ENCODE assay signal across 19 cellular contexts in the genomic region with DNA sequence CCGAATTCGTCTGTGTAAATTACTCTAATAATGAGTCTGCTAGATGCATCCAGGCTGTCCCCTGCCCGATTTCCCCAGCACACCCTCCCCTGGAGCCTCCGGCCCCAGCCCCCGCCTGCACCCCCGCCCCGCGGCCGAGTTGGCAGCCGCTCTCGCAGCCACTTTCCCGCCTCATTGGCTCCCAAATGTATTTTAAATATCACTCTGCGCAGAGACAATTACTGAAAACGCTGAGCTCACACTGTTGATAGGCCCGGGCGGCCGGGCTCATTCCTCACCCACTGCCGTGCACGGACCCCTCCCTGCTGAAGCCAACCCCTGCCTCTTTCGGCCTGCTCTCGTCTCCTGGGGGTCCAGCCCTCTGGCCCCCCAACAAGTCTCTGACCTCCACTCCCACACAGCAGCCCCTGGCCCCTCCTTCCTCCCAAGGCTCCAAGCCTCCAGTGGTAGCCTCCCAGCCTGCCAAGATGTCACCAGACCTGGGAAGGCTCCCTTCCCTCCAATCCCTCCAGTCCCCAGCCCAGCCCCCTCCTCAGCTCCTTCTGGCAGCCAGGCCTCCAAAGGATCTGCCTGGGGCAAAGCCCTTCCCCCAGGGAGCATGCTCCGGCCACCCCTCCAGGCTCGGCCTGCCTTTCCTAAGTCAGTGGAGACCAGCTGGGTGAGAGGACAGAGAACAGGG. TPM values are rescaled to one million over a fixed set of nuclear protein-coding genes. Genes with fewer than 3 reads are reported as not detected.
DNase-seq lines count a peak whose midpoint lies in the region; ATAC-seq lines count a peak whose summit lies in the region.
"Had no signal": no experiment of that assay in that cellular context is flagged by ENCODE, and none has a peak within 500 bp of the region (broad histone marks: within the 10 kb centered on the region; RNA-seq: fewer than 3 reads in every experiment).

No MANE protein-coding gene starts in this region.

- no peak overlapping the region for H3K4me3 Mint-ChIP-seq in T-cell
- H3K4me3 Mint-ChIP-seq: activated naive CD4-positive, alpha-beta T cell treated with anti-CD3 and anti-CD28 coated beads, Interleukin-2, amount 10 ng/mL, durations not matched to agents 7 days and 5 days; T-helper 17 cell had no signal

- CTCF ChIA-PET in T-cell (lab: Charles Lee): interaction anchor here in 1 of 2 donors (0.6 kb wide), 1 partner anchor 412 kb away, joined by 3 read pairs; no protein-coding TSS in a partner anchor

- ATAC-seq in HG03045 (IDR thresholded peaks at IDR 0.05; ENCODE audit: unreplicated experiment): no peak
- no peak for ATAC-seq in T-cell (replicated peaks in 1 of 4)
- ATAC-seq: mucosa of descending colon, T-helper 17 cell had no signal

- H3K4me1 Mint-ChIP-seq in T-cell: peaks cover 0 to 8% (median 1%) of the 10 kb centered on the region in 3 donors

- H3K9me3 Mint-ChIP-seq in T-cell: no peaks in the 10 kb centered on the region
- H3K9me3 Mint-ChIP-seq: activated naive CD4-positive, alpha-beta T cell treated with anti-CD3 and anti-CD28 coated beads, Interleukin-2, amount 10 ng/mL, durations not matched to agents 7 days and 5 days had no signal

- POLR2A ChIA-PET in T-cell (lab: Charles Lee): no interaction called here

- H3K36me3 Mint-ChIP-seq in T-cell: no peaks in the 10 kb centered on the region
- H3K36me3 Mint-ChIP-seq: activated naive CD4-positive, alpha-beta T cell treated with anti-CD3 and anti-CD28 coated beads, Interleukin-2, amount 10 ng/mL, durations not matched to agents 7 days and 5 days had no signal

- in situ Hi-C loops in G401 (cut with HindIII; ENCODE audit: low sequenced_read_pairs): no loop called here

- DNase-seq in Ammon's horn (ENCODE audit: low spot score): peak; percentile 30
- DNase-seq in NCI-H1092 (lab: John Stamatoyannopoulos, UW): peak; percentile 48
- DNase-seq in SK-N-DZ (ENCODE audit: low spot score): peak; percentile 82
- DNase-seq in iPS-NIHi11 (ENCODE audit: low spot score): peak; percentile 64
- DNase-seq in G401 (ENCODE audit: low spot score): no peak
- no peak for DNase-seq in T-cell
- DNase-seq in SHP77 (lab: John Stamatoyannopoulos, UW): no peak
- DNase-seq: activated CD8-positive, alpha-beta memory T cell treated with anti-CD3 and anti-CD28 coated beads, Interleukin-2, amount 50 U/mL, for 48 hours; activated naive CD4-positive, alpha-beta T cell treated with anti-CD3 and anti-CD28 coated beads, Interleukin-2, amount 10 ng/mL, durations not matched to agents 7 days and 5 days; central memory CD4-positive, alpha-beta T cell; kidney; mucosa of descending colon; MV-4-11; occipital lobe; stimulated activated CD4-positive, alpha-beta T cell treated with anti-CD3 and anti-CD28 coated beads, Interleukin-4, amount 100 ng/mL, for 4 hours; T-helper 17 cell had no signal

- H3K27ac Mint-ChIP-seq in T-cell: no peak overlapping the region
- H3K27ac Mint-ChIP-seq: activated naive CD4-positive, alpha-beta T cell treated with anti-CD3 and anti-CD28 coated beads, Interleukin-2, amount 10 ng/mL, durations not matched to agents 7 days and 5 days; T-helper 17 cell had no signal

- H3K27me3 Mint-ChIP-seq in T-cell: peaks cover 6 to 9% of the 10 kb centered on the region in 2 donors
- H3K27me3 Mint-ChIP-seq: T-helper 17 cell had no signal

RNA-seq across cellular contexts. Expression of a gene that starts 11.0 kb away (rescaled TPM):
- polyA plus RNA-seq in SK-N-DZ (2014; cell fraction: cytosol; rRNA removed): not detected in 2 replicates
- polyA plus RNA-seq in SK-N-DZ (2014; cell fraction: nucleus; rRNA removed): not detected in 2 replicates
- total RNA-seq in G401 (2014; rRNA removed; shearing (Covaris generic)): not detected in 2 replicates
- 1 to 10 TPM; 3.1 to 7.7 (median 5.1) TPM for total RNA-seq in T-cell
- total RNA-seq: glomerular endothelial cell, kidney, mucosa of descending colon, occipital lobe, tibial nerve had no signal

RNA-seq across cellular contexts. Expression of a gene that starts 12.3 kb away (rescaled TPM):
- 0.74 and 1.2 TPM in 2 replicates for polyA plus RNA-seq in SK-N-DZ (2014; cell fraction: cytosol; rRNA removed)
- polyA plus RNA-seq in SK-N-DZ (2014; cell fraction: nucleus; rRNA removed): 0.27 and 0.70 TPM in 2 replicates
- total RNA-seq in G401 (2014; rRNA removed; shearing (Covaris generic)): not detected in 2 replicates
- not detected for total RNA-seq in T-cell
- total RNA-seq: glomerular endothelial cell, kidney, mucosa of descending colon, occipital lobe, T-helper 17 cell, tibial nerve had no signal

RNA-seq across cellular contexts. Expression of a gene that starts 27.7 kb away (rescaled TPM):
- 47.9 and 53.6 TPM in 2 replicates for polyA plus RNA-seq in SK-N-DZ (2014; cell fraction: cytosol; rRNA removed)
- 26.4 and 29.3 TPM in 2 replicates for polyA plus RNA-seq in SK-N-DZ (2014; cell fraction: nucleus; rRNA removed)
- total RNA-seq in G401 (2014; rRNA removed; shearing (Covaris generic)): 63.0 and 99.0 TPM in 2 replicates
- total RNA-seq in T-cell: 10 to 100 TPM; 22.9 to 39.7 (median 38.8) TPM

RNA-seq across cellular contexts. Expression of a gene that starts 31.8 kb away (rescaled TPM):
- not detected in 2 replicates for polyA plus RNA-seq in SK-N-DZ (2014; cell fraction: cytosol; rRNA removed)
- polyA plus RNA-seq in SK-N-DZ (2014; cell fraction: nucleus; rRNA removed): not detected in 2 replicates
- total RNA-seq in G401 (2014; rRNA removed; shearing (Covaris generic)): 0.37 TPM in 1 of 2 replicates, not detected in the other
- not detected for total RNA-seq in T-cell
- total RNA-seq: glomerular endothelial cell, kidney, mucosa of descending colon, occipital lobe, T-helper 17 cell, tibial nerve had no signal

RNA-seq across cellular contexts. Expression of a gene that starts 32.9 kb away (rescaled TPM):
- polyA plus RNA-seq in SK-N-DZ (2014; cell fraction: cytosol; rRNA removed): 13.0 and 13.8 TPM in 2 replicates
- polyA plus RNA-seq in SK-N-DZ (2014; cell fraction: nucleus; rRNA removed): 31.6 and 43.8 TPM in 2 replicates
- 22.3 and 31.1 TPM in 2 replicates for total RNA-seq in G401 (2014; rRNA removed; shearing (Covaris generic))
- total RNA-seq in T-cell: 10 to 100 TPM; 34.2 to 66.1 (median 64.1) TPM

Comparison
In these comparisons a context has a peak if more than half of its experiments do, and no peak if none do; other contexts are left out.
1. DNase-seq: peak in Ammon's horn (single experiment), NCI-H1092 (single experiment), SK-N-DZ (single experiment) and iPS-NIHi11 (single experiment); none in G401 (single experiment), T-cell (0 of 34) and SHP77 (0 of 2).